Comparison of ENCODE assay signal across 8 cellular contexts in the genomic region with DNA sequence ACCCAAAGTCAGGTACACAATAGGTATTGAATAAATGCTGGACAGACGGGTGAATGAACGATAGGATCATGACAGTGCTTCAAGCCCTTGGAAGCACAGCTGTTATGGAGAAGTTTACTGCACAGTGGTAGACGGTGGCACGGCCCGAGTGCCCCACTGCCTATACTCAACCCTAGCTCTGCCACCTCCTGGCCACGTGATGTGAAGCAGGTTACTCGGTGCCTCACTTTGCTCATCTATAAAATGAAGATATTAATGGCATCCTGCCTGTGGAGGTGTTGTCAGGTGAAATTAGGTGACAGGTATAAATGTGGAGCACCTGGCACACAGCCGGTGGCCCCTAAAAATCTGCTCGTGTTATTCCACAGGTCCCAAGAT. TPM values are rescaled to one million over a fixed set of nuclear protein-coding genes. Genes with fewer than 3 reads are reported as not detected.
DNase-seq lines count a peak whose midpoint lies in the region; ATAC-seq and TF ChIP-seq lines count a peak whose summit lies in the region.

No MANE protein-coding gene starts in this region.

- ATAC-seq in CD8-positive, alpha-beta T cell = peak; percentile 93

- peak overlapping the region; percentile 92 for H3K4me3 Mint-ChIP-seq in CD8-positive, alpha-beta T cell
- no peak overlapping the region for H3K4me3 Mint-ChIP-seq in nephron progenitor cell

- H3K4me3 ChIP-seq in CD8-positive, alpha-beta T cell (ENCODE audit: low read depth, low read length) = peak overlapping the region; percentile 63
- H3K4me3 ChIP-seq in H7 (ENCODE audit: insufficient read depth, low read depth, low read length) (no peak overlapping the region), foreskin fibroblast (ENCODE audit: low read depth in 1 of 2, low read length in 2 of 2) (peak overlapping the region in 1 of 2 donors; percentile 16)

- no peaks in the 10 kb centered on the region for H3K9me3 ChIP-seq in CD8-positive, alpha-beta T cell (ENCODE audit: low read length)

- peaks cover 4% of the 10 kb centered on the region for H3K36me3 Mint-ChIP-seq in CD8-positive, alpha-beta T cell
- no peaks in the 10 kb centered on the region for H3K36me3 Mint-ChIP-seq in nephron progenitor cell (ENCODE audit: low read depth)

- peaks cover 7% of the 10 kb centered on the region for H3K4me1 ChIP-seq in CD8-positive, alpha-beta T cell (ENCODE audit: insufficient read depth, low read length)

- H3K27ac Mint-ChIP-seq in CD8-positive, alpha-beta T cell = peak overlapping the region; percentile 87
- H3K27ac Mint-ChIP-seq in nephron progenitor cell = no peak overlapping the region

- H3K27me3 ChIP-seq in CD8-positive, alpha-beta T cell (ENCODE audit: insufficient read depth, low read length) = no peaks in the 10 kb centered on the region
- no peaks in the 10 kb centered on the region; the same call in 1 of the 2 replicates for H3K27me3 ChIP-seq in H7 (ENCODE audit: control insufficient read depth, insufficient read depth, low read length)

- peaks cover 2% of the 10 kb centered on the region for H3K27me3 Mint-ChIP-seq in CD8-positive, alpha-beta T cell (ENCODE audit: low read depth)
- H3K27me3 Mint-ChIP-seq in nephron progenitor cell (ENCODE audit: low read depth, poor library complexity) = peaks cover 30% of the 10 kb centered on the region

- no peaks in the 10 kb centered on the region for H3K36me3 ChIP-seq in CD8-positive, alpha-beta T cell (ENCODE audit: insufficient read depth, low read length)
- H3K36me3 ChIP-seq in H7 (replicated peaks; ENCODE audit: control insufficient read depth, insufficient read depth, low read length) = no peaks in the 10 kb centered on the region

- peak; percentile 77 for TF ChIP-seq CTCF in CD8-positive, alpha-beta T cell (IDR thresholded peaks at IDR 0.05)
- TF ChIP-seq CTCF in foreskin fibroblast (IDR thresholded peaks at IDR 0.05; ENCODE audit: low read depth, low read length) = no peak
- no peak for TF ChIP-seq CTCF in nephron progenitor cell (IDR thresholded peaks at IDR 0.05)

- peaks cover 32% of the 10 kb centered on the region for H3K4me1 Mint-ChIP-seq in CD8-positive, alpha-beta T cell (ENCODE audit: low read depth)
- peaks cover under 1% of the 10 kb centered on the region for H3K4me1 Mint-ChIP-seq in nephron progenitor cell

- POLR2A ChIA-PET in CD8-positive, alpha-beta T cell (lab: Charles Lee) = interaction anchor here (0.9 to 5.4 kb wide), 10 partner anchors 8 to 55 kb away, joined by 3 to 40 read pairs (median 4); a partner anchor contains a TSS

- H3K9me3 Mint-ChIP-seq in CD8-positive, alpha-beta T cell = no peaks in the 10 kb centered on the region
- no peaks in the 10 kb centered on the region for H3K9me3 Mint-ChIP-seq in nephron progenitor cell

- peak; percentile 46 to 84 (median 73) for DNase-seq in CD8-positive, alpha-beta T cell
- DNase-seq in H7 (peak; percentile 79), NOMO-1 (lab: John Stamatoyannopoulos, UW; ENCODE audit: unreplicated experiment in 2 of 2) (peak; percentile 60 to 68), glomerular visceral epithelial cell (ENCODE audit: extremely low spot score) (peak; percentile 55), foreskin fibroblast (no peak), nephron progenitor cell (no peak)
- DNase-seq in activated T-cell treated with anti-CD3 and anti-CD28 coated beads, Interleukin-2, amount 50 U/mL, for 48 hours = peak; percentile 78 to 79
- DNase-seq in stimulated activated CD4-positive, alpha-beta T cell treated with anti-CD3 and anti-CD28 coated beads, Interleukin-4, amount 100 ng/mL, for 24 hours = peak; percentile 76

- H3K27ac ChIP-seq in CD8-positive, alpha-beta T cell (ENCODE audit: low read depth, low read length) = no peak overlapping the region

- intact Hi-C loops in CD8-positive, alpha-beta T cell (cut with DNase I, micrococcal nuclease) = loop anchor here (1.0 to 2.0 kb wide), 4 partner anchors 11 to 31 kb away; no protein-coding TSS in a partner anchor

- CTCF ChIA-PET in CD8-positive, alpha-beta T cell (lab: Charles Lee) = interaction anchor here (0.7 to 19.7 kb wide), 22 partner anchors 8 to 191 kb away, joined by 3 to 504 read pairs (median 6); a partner anchor contains a TSS

RNA-seq across cellular contexts. Expression of a gene that starts 5.8 kb away (rescaled TPM):
- 1 to 10 TPM; 1.7 to 2.8 TPM for total RNA-seq in CD8-positive, alpha-beta T cell
- total RNA-seq in H7 (2014; rRNA removed; shearing (Covaris generic)) = 0.21 TPM in 1 of 2 replicates, not detected in the other

RNA-seq across cellular contexts. Expression of a gene that starts 26.5 kb away (rescaled TPM):
- total RNA-seq in CD8-positive, alpha-beta T cell = not detected
- total RNA-seq in H7 (2014; rRNA removed; shearing (Covaris generic)) = not detected in 2 replicates

RNA-seq across cellular contexts. Expression of a gene that starts 43.4 kb away (rescaled TPM):
- not detected for total RNA-seq in CD8-positive, alpha-beta T cell
- not detected in 2 replicates for total RNA-seq in H7 (2014; rRNA removed; shearing (Covaris generic))

RNA-seq across cellular contexts. Expression of a gene that starts 55.6 kb away (rescaled TPM):
- total RNA-seq in CD8-positive, alpha-beta T cell = not detected
- 3.0 and 4.4 TPM in 2 replicates for total RNA-seq in H7 (2014; rRNA removed; shearing (Covaris generic))

Comparison
In these comparisons a context has a peak if more than half of its experiments do, and no peak if none do; other contexts are left out.
1. DNase-seq: peak in CD8-positive, alpha-beta T cell (7 of 7), H7 (single experiment), NOMO-1 (2 of 2), activated T-cell treated with anti-CD3 and anti-CD28 coated beads, Interleukin-2, amount 50 U/mL, for 48 hours (2 of 2), glomerular visceral epithelial cell (single experiment) and stimulated activated CD4-positive, alpha-beta T cell treated with anti-CD3 and anti-CD28 coated beads, Interleukin-4, amount 100 ng/mL, for 24 hours (single experiment); none in foreskin fibroblast (0 of 2) and nephron progenitor cell (single experiment).